9 cellular contexts compared by ENCODE assay signal in the genomic region with DNA sequence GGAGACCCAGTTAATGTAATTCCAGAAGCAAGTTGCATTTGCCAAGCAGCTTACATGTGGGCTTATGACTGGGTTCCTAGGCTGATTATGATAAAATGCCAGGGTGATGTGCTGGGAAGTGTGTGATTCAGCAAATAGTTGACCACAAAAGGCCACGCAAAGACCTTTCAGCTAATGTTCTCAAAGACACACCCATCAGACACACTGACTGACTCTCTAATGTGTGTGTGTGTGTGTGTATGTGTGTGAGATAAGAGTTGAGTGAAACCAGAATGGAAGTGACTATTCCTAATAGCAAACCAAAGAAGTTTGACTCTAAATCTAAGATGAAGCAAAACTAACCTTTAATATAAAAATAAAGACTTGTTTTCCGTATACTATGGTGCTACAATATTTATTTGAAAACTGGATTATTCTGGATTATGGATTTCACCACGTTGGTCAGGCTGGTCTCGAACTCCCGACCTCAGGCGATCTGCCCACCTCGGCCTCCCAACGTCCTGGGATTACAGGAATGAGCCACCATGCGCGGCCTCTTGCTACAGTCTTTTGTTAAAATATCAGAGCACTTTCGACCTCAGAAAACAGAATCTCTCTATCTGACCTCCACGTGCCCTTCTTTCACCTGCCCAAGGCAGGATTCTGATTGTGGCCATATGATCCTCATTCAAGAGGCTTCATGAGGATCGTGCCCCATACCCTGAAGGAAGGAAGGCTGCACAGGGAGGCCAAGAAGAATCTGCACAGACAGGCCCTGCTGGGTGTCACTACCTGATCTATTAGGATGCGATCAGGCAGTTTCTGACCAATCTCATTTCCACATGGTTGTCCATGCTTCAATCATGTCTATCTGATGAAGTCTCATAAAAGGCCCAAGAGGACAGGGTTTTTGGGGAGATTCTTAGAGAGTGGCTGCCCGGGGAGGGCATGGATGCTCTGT.
DNase-seq lines count a peak whose midpoint lies in the region; ATAC-seq and TF ChIP-seq lines count a peak whose summit lies in the region.
"Had no signal": no experiment of that assay in that cellular context is flagged by ENCODE, and none has a peak within 500 bp of the region (broad histone marks: within the 10 kb centered on the region; RNA-seq: fewer than 3 reads in every experiment).

No MANE protein-coding gene starts in this region.

- H3K36me3 ChIP-seq in kidney epithelial cell (ENCODE audit: control insufficient read depth, insufficient read depth, low read length) (no peaks in the 10 kb centered on the region), WERI-Rb-1 (peaks cover 6% of the 10 kb centered on the region)

- no peaks in the 10 kb centered on the region for H3K9me3 ChIP-seq in WERI-Rb-1 (ENCODE audit: severe bottlenecking)

- H3K4me3 ChIP-seq in kidney epithelial cell (ENCODE audit: low read depth, low read length) (no peak overlapping the region), WERI-Rb-1 (ENCODE audit: low read depth, low read length) (no peak overlapping the region)

- H3K27me3 ChIP-seq in kidney epithelial cell (ENCODE audit: control insufficient read depth, insufficient read depth, low read length) (no peaks in the 10 kb centered on the region), WERI-Rb-1 (ENCODE audit: insufficient read depth, low read depth, severe bottlenecking) (no peaks in the 10 kb centered on the region)

- ATAC-seq in GM21367 (IDR thresholded peaks at IDR 0.05; ENCODE audit: unreplicated experiment) (no peak), GM19328 (IDR thresholded peaks at IDR 0.05; ENCODE audit: unreplicated experiment) (no peak), HG03565 (IDR thresholded peaks at IDR 0.05; ENCODE audit: unreplicated experiment) (no peak)

- peaks cover 2% of the 10 kb centered on the region for H3K27me3 Mint-ChIP-seq in HFFc6 (ENCODE audit: insufficient read depth)
- H3K27me3 Mint-ChIP-seq in activated naive CD8-positive, alpha-beta T cell treated with anti-CD3 and anti-CD28 coated beads for 36 hours, result no peaks in the 10 kb centered on the region

- H3K36me3 Mint-ChIP-seq in HFFc6 (ENCODE audit: low read depth), result peaks cover 26% of the 10 kb centered on the region
- peaks cover 41% of the 10 kb centered on the region for H3K36me3 Mint-ChIP-seq in activated naive CD8-positive, alpha-beta T cell treated with anti-CD3 and anti-CD28 coated beads for 36 hours

- TF ChIP-seq CTCF in HFFc6 (IDR thresholded peaks at IDR 0.05), result no peak
- TF ChIP-seq CTCF in kidney epithelial cell (IDR thresholded peaks at IDR 0.05; ENCODE audit: insufficient read depth, low read length, poor library complexity, severe bottlenecking), result no peak
- TF ChIP-seq CTCF in WERI-Rb-1 (IDR thresholded peaks at IDR 0.05; ENCODE audit: low read depth, low read length), result no peak

- H3K9me3 Mint-ChIP-seq in HFFc6, result no peaks in the 10 kb centered on the region
- H3K9me3 Mint-ChIP-seq in activated naive CD8-positive, alpha-beta T cell treated with anti-CD3 and anti-CD28 coated beads for 36 hours, result no peaks in the 10 kb centered on the region

- peak overlapping the region; percentile 70 for H3K27ac Mint-ChIP-seq in HFFc6
- peak overlapping the region; percentile 59 for H3K27ac Mint-ChIP-seq in activated naive CD8-positive, alpha-beta T cell treated with anti-CD3 and anti-CD28 coated beads for 36 hours

- H3K4me1 Mint-ChIP-seq in HFFc6 (ENCODE audit: low read depth), result peaks cover 38% of the 10 kb centered on the region
- H3K4me1 Mint-ChIP-seq in activated naive CD8-positive, alpha-beta T cell treated with anti-CD3 and anti-CD28 coated beads for 36 hours, result peaks cover 14% of the 10 kb centered on the region

- DNase-seq in AG08395 (ENCODE audit: low spot score) (peak; percentile 95), HFFc6 (peak; percentile 100), kidney epithelial cell (ENCODE audit: low read depth) (peak; percentile 99), WERI-Rb-1 (no peak)
- DNase-seq in activated naive CD8-positive, alpha-beta T cell treated with anti-CD3 and anti-CD28 coated beads for 36 hours, result no peak
- DNase-seq: NCI-H774 had no signal

- peak overlapping the region; percentile 3 for H3K4me3 Mint-ChIP-seq in HFFc6
- no peak overlapping the region for H3K4me3 Mint-ChIP-seq in activated naive CD8-positive, alpha-beta T cell treated with anti-CD3 and anti-CD28 coated beads for 36 hours

- H3K27ac ChIP-seq in WERI-Rb-1, result no peak overlapping the region

Comparison
In these comparisons a context has a peak if more than half of its experiments do, and no peak if none do; other contexts are left out.
1. DNase-seq: peak in AG08395 (single experiment), HFFc6 (single experiment) and kidney epithelial cell (single experiment); none in activated naive CD8-positive, alpha-beta T cell treated with anti-CD3 and anti-CD28 coated beads for 36 hours (single experiment) and WERI-Rb-1 (single experiment).